In genomic region chr4:14008494-14008893, GRCh38 we compare ENCODE assay signal across 30 cellular contexts.
DNase-seq lines count a peak whose midpoint lies in the region; ATAC-seq and TF ChIP-seq lines count a peak whose summit lies in the region.
"Had no signal": no experiment of that assay in that cellular context is flagged by ENCODE, and none has a peak within 500 bp of the region (broad histone marks: within the 10 kb centered on the region; RNA-seq: fewer than 3 reads in every experiment).

No MANE protein-coding gene starts in this region.

- H3K27me3 ChIP-seq in OCI-LY3 (ENCODE audit: low read depth, low read length), result no peaks in the 10 kb centered on the region
- H3K27me3 ChIP-seq: cardiac muscle cell, esophagus squamous epithelium, tibial artery had no signal

- no peak for TF ChIP-seq CTCF in OCI-LY3 (IDR thresholded peaks at IDR 0.05; ENCODE audit: low read depth, low read length)

- no peak overlapping the region for H3K4me3 ChIP-seq in OCI-LY3 (ENCODE audit: low read length)
- H3K4me3 ChIP-seq: cardiac muscle cell, esophagus squamous epithelium, tibial artery had no signal

- DNase-seq in KBM-7 (peak; percentile 86), memory B cell (ENCODE audit: low spot score in 2 of 2) (peak in 1 of 2 donors; percentile 1), HK-2 (ENCODE audit: unreplicated experiment) (no peak), head of caudate nucleus (no peak)
- no peak for DNase-seq in activated T-cell treated with anti-CD3 and anti-CD28 coated beads, Interleukin-2, amount 50 U/mL, for 4 hours
- DNase-seq: ACHN; activated CD4-positive, alpha-beta T cell treated with anti-CD3 and anti-CD28 coated beads, Interleukin-2, amount 50 U/mL, for 4 hours; activated CD8-positive, alpha-beta memory T cell treated with anti-CD3 and anti-CD28 coated beads, Interleukin-2, amount 50 U/mL, for 4 hours; aorta; cortex of kidney; esophagus squamous epithelium; kidney; NCI-H1436 treated with DMSO at 0.1 percent for 48 hours; NCI-H2107; NCI-H510A treated with DMSO at 0.1 percent for 48 hours; nephron progenitor cell; right cardiac atrium; RPMI8226; T-helper 2 cell; tibial artery had no signal

- H3K4me3 Mint-ChIP-seq in memory B cell, result no peak overlapping the region
- H3K4me3 Mint-ChIP-seq in activated T-cell treated with anti-CD3 and anti-CD28 coated beads, Interleukin-2, amount 50 U/mL, for 4 hours, result no peak overlapping the region
- H3K4me3 Mint-ChIP-seq: nephron progenitor cell; stimulated activated naive CD8-positive, alpha-beta T cell treated with anti-CD3 and anti-CD28 coated beads, Interleukin-15, Interleukin-2, amounts not matched to agents 100 ng/mL and 50 ng/mL, for 24 hours; WTC11 had no signal

- peaks cover 15% of the 10 kb centered on the region for H3K4me1 ChIP-seq in OCI-LY3 (ENCODE audit: low read length)
- H3K4me1 ChIP-seq: esophagus squamous epithelium, parathyroid adenoma, tibial artery had no signal

- H2AFZ ChIP-seq in OCI-LY3 (ENCODE audit: low read depth, low read length), result no peak overlapping the region
- H2AFZ ChIP-seq: parathyroid adenoma had no signal

- in situ Hi-C loops in KBM-7 (cut with MboI; ENCODE audit: low pct_unique_long_range_greater_than_20kb, low sequenced_read_pairs), result no loop called here

- no peaks in the 10 kb centered on the region for H3K27me3 Mint-ChIP-seq in memory B cell
- no peaks in the 10 kb centered on the region for H3K27me3 Mint-ChIP-seq in activated T-cell treated with anti-CD3 and anti-CD28 coated beads, Interleukin-2, amount 50 U/mL, for 4 hours (ENCODE audit: low read depth)
- H3K27me3 Mint-ChIP-seq: stimulated activated naive CD8-positive, alpha-beta T cell treated with anti-CD3 and anti-CD28 coated beads, Interleukin-15, Interleukin-2, amounts not matched to agents 100 ng/mL and 50 ng/mL, for 24 hours had no signal

- H3K9ac ChIP-seq in OCI-LY3 (ENCODE audit: low read length), result no peak overlapping the region
- H3K9ac ChIP-seq: parathyroid adenoma had no signal

- H3K9me3 ChIP-seq in OCI-LY3 (ENCODE audit: insufficient read depth, low read length), result no peaks in the 10 kb centered on the region
- H3K9me3 ChIP-seq: esophagus squamous epithelium, tibial artery had no signal

- peaks cover 7% of the 10 kb centered on the region for H3K4me1 Mint-ChIP-seq in memory B cell
- H3K4me1 Mint-ChIP-seq in activated T-cell treated with anti-CD3 and anti-CD28 coated beads, Interleukin-2, amount 50 U/mL, for 4 hours (ENCODE audit: low read depth), result no peaks in the 10 kb centered on the region
- H3K4me1 Mint-ChIP-seq: nephron progenitor cell, WTC11 had no signal

- peaks cover 3% of the 10 kb centered on the region for H3K9me3 Mint-ChIP-seq in memory B cell
- H3K9me3 Mint-ChIP-seq in activated T-cell treated with anti-CD3 and anti-CD28 coated beads, Interleukin-2, amount 50 U/mL, for 4 hours, result peaks cover 7% of the 10 kb centered on the region

- intact Hi-C loops in head of caudate nucleus (cut with DNase I), result no loop called here

- ATAC-seq in GM18907 (IDR thresholded peaks at IDR 0.05; ENCODE audit: unreplicated experiment) (peak; percentile 90), memory B cell (ENCODE audit: low read depth) (peak; percentile 98), HG03108 (IDR thresholded peaks at IDR 0.05; ENCODE audit: unreplicated experiment) (no peak)
- no peak for ATAC-seq in activated T-cell treated with anti-CD3 and anti-CD28 coated beads, Interleukin-2, amount 50 U/mL, for 4 hours
- ATAC-seq: activated naive CD4-positive, alpha-beta T cell treated with anti-CD3 and anti-CD28 coated beads, Interleukin-2, amount 50 U/mL, for 72 hours; right cardiac atrium; WTC11 had no signal

- no peaks in the 10 kb centered on the region for H4K20me1 ChIP-seq in OCI-LY3 (ENCODE audit: insufficient read depth, low read length)

- H3K4me2 ChIP-seq in OCI-LY3 (ENCODE audit: low read length), result peak overlapping the region; percentile 42

- H3K36me3 Mint-ChIP-seq in memory B cell, result no peaks in the 10 kb centered on the region
- no peaks in the 10 kb centered on the region for H3K36me3 Mint-ChIP-seq in activated T-cell treated with anti-CD3 and anti-CD28 coated beads, Interleukin-2, amount 50 U/mL, for 4 hours (ENCODE audit: insufficient read depth)
- H3K36me3 Mint-ChIP-seq: activated naive CD4-positive, alpha-beta T cell treated with anti-CD3 and anti-CD28 coated beads, Interleukin-2, amount 50 U/mL, for 72 hours had no signal

- H3K27ac Mint-ChIP-seq in memory B cell, result no peak overlapping the region
- H3K27ac Mint-ChIP-seq: activated naive CD4-positive, alpha-beta T cell treated with anti-CD3 and anti-CD28 coated beads, Interleukin-2, amount 50 U/mL, for 72 hours; activated T-helper 2 cell treated with anti-CD3 and anti-CD28 coated beads, Interferon-gamma antibody, Interleukin-2, Interleukin-4, amounts not matched to agents 10 μg/mL and 5 μg/mL and 100 μg/mL, durations not matched to agents 14 hours and 24 hours and 36 hours; nephron progenitor cell; stimulated activated naive CD8-positive, alpha-beta T cell treated with anti-CD3 and anti-CD28 coated beads, Interleukin-15, Interleukin-2, amounts not matched to agents 100 ng/mL and 50 ng/mL, for 24 hours; WTC11 had no signal

- H3K36me3 ChIP-seq in OCI-LY3 (replicated peaks; ENCODE audit: low read depth, low read length), result no peaks in the 10 kb centered on the region
- H3K36me3 ChIP-seq: cardiac muscle cell, esophagus squamous epithelium, tibial artery had no signal

- no peak overlapping the region for H3K27ac ChIP-seq in OCI-LY3 (ENCODE audit: low read length)
- H3K27ac ChIP-seq: C4-2B, cardiac muscle cell, esophagus squamous epithelium, parathyroid adenoma, tibial artery had no signal

- no peaks in the 10 kb centered on the region for H3K79me2 ChIP-seq in OCI-LY3 (ENCODE audit: low read length)
- H3K79me2 ChIP-seq: parathyroid adenoma had no signal

Comparison
In these comparisons a context has a peak if more than half of its experiments do, and no peak if none do; other contexts are left out.
1. ATAC-seq: peak in GM18907 (single experiment) and memory B cell (single experiment); none in activated T-cell treated with anti-CD3 and anti-CD28 coated beads, Interleukin-2, amount 50 U/mL, for 4 hours (0 of 2) and HG03108 (single experiment).